ENCODE assay signal across 1 cellular context in genomic region chr20:34634392-34634791, GRCh38.
A peak's percentile ranks its signal among the peaks of the same experiment; 100 is the strongest.
TF ChIP-seq lines count a peak whose summit lies in the region.

No MANE protein-coding gene starts in this region.

TF ChIP-seq in HepG2, 621 proteins besides CTCF, POLR2A, EP300 and RAD21:
- TF ChIP-seq, protein P1, sequence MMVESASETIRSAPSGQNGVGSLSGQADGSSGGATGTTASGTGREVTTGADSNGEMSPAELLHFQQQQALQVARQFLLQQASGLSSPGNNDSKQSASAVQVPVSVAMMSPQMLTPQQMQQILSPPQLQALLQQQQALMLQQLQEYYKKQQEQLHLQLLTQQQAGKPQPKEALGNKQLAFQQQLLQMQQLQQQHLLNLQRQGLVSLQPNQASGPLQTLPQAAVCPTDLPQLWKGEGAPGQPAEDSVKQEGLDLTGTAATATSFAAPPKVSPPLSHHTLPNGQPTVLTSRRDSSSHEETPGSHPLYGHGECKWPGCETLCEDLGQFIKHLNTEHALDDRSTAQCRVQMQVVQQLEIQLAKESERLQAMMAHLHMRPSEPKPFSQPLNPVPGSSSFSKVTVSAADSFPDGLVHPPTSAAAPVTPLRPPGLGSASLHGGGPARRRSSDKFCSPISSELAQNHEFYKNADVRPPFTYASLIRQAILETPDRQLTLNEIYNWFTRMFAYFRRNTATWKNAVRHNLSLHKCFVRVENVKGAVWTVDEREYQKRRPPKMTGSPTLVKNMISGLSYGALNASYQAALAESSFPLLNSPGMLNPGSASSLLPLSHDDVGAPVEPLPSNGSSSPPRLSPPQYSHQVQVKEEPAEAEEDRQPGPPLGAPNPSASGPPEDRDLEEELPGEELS (CRISPR knock-in tag; IDR thresholded peaks at IDR 0.05) = 0 out of 2 replicates have a peak, but pooled peaks have one; percentile 24
- TF ChIP-seq, protein P2, sequence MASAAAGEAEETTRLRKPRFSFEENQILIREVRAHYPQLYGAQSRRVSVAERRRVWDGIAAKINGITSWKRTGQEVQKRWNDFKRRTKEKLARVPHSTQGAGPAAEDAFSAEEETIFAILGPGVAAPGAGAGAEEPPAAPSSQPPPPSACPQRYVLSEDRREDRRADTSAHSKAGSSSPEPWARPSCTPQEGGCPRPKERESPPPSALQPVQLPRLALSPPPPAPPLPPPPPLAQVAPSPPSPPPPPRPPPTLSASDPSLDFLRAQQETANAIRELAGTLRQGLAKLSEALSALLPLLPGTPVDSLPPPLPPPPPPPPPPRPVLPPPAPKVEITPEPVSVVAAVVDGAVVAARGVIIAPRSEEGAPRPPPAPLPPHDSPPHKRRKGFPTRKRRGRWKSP (CRISPR knock-in tag; IDR thresholded peaks at IDR 0.05) = peak; percentile 18; the same call in 1 of the 2 replicates
- TF ChIP-seq CEBPB (IDR thresholded peaks at IDR 0.05; ENCODE audit: borderline replicate concordance, low read depth, low read length) = peak; percentile 89
- TF ChIP-seq CEBPG (CRISPR knock-in tag; IDR thresholded peaks at IDR 0.05) = peak; percentile 81
- TF ChIP-seq MED1 (CRISPR knock-in tag; IDR thresholded peaks at IDR 0.05) = 0 out of 2 replicates have a peak, but pooled peaks have one; percentile 17
- TF ChIP-seq FOXP1 (IDR thresholded peaks at IDR 0.05) = no peak
- peak; percentile 72 for TF ChIP-seq FOXP1 (CRISPR knock-in tag; IDR thresholded peaks at IDR 0.05)
- peak; percentile 73 for TF ChIP-seq HNF4G (IDR thresholded peaks at IDR 0.05; ENCODE audit: borderline replicate concordance, low read depth, low read length)
- TF ChIP-seq HNF4G (CRISPR knock-in tag; IDR thresholded peaks at IDR 0.05; ENCODE audit: borderline replicate concordance, low read depth) = no peak
- no peak for TF ChIP-seq MZF1 (CRISPR knock-in tag; IDR thresholded peaks at IDR 0.05; ENCODE audit: borderline replicate concordance)
- TF ChIP-seq FOXA3 (CRISPR knock-in tag; IDR thresholded peaks at IDR 0.05) = 0 out of 2 replicates have a peak, but pooled peaks have one; percentile 19
- peak; percentile 52; the same call in 1 of the 2 replicates for TF ChIP-seq SOX5 (CRISPR knock-in tag; IDR thresholded peaks at IDR 0.05; ENCODE audit: borderline replicate concordance)
- TF ChIP-seq SOX13 (IDR thresholded peaks at IDR 0.05) = no peak
- TF ChIP-seq SOX13 (CRISPR knock-in tag; conservative IDR thresholded peaks at IDR 0.05 in 1 of 2, IDR thresholded peaks at IDR 0.05 in 1 of 2) = peak in 1 of 2 experiments; percentile 63; a peak in 1 of 4 replicates
- peak; percentile 81 for TF ChIP-seq HNF4A (CRISPR knock-in tag; IDR thresholded peaks at IDR 0.05)
- TF ChIP-seq ZNF264 (CRISPR knock-in tag; IDR thresholded peaks at IDR 0.05) = 0 out of 2 replicates have a peak, but pooled peaks have one; percentile 12
- TF ChIP-seq, protein P3, sequence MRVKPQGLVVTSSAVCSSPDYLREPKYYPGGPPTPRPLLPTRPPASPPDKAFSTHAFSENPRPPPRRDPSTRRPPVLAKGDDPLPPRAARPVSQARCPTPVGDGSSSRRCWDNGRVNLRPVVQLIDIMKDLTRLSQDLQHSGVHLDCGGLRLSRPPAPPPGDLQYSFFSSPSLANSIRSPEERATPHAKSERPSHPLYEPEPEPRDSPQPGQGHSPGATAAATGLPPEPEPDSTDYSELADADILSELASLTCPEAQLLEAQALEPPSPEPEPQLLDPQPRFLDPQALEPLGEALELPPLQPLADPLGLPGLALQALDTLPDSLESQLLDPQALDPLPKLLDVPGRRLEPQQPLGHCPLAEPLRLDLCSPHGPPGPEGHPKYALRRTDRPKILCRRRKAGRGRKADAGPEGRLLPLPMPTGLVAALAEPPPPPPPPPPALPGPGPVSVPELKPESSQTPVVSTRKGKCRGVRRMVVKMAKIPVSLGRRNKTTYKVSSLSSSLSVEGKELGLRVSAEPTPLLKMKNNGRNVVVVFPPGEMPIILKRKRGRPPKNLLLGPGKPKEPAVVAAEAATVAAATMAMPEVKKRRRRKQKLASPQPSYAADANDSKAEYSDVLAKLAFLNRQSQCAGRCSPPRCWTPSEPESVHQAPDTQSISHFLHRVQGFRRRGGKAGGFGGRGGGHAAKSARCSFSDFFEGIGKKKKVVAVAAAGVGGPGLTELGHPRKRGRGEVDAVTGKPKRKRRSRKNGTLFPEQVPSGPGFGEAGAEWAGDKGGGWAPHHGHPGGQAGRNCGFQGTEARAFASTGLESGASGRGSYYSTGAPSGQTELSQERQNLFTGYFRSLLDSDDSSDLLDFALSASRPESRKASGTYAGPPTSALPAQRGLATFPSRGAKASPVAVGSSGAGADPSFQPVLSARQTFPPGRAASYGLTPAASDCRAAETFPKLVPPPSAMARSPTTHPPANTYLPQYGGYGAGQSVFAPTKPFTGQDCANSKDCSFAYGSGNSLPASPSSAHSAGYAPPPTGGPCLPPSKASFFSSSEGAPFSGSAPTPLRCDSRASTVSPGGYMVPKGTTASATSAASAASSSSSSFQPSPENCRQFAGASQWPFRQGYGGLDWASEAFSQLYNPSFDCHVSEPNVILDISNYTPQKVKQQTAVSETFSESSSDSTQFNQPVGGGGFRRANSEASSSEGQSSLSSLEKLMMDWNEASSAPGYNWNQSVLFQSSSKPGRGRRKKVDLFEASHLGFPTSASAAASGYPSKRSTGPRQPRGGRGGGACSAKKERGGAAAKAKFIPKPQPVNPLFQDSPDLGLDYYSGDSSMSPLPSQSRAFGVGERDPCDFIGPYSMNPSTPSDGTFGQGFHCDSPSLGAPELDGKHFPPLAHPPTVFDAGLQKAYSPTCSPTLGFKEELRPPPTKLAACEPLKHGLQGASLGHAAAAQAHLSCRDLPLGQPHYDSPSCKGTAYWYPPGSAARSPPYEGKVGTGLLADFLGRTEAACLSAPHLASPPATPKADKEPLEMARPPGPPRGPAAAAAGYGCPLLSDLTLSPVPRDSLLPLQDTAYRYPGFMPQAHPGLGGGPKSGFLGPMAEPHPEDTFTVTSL (CRISPR knock-in tag; IDR thresholded peaks at IDR 0.05; ENCODE audit: borderline replicate concordance) = peak; percentile 27; the same call in 1 of the 2 replicates
- peak; percentile 74 for TF ChIP-seq ARID5B (CRISPR knock-in tag; IDR thresholded peaks at IDR 0.05)
- no peak for TF ChIP-seq PAX8 (CRISPR knock-in tag; IDR thresholded peaks at IDR 0.05; ENCODE audit: borderline replicate concordance)
- TF ChIP-seq, protein P4, sequence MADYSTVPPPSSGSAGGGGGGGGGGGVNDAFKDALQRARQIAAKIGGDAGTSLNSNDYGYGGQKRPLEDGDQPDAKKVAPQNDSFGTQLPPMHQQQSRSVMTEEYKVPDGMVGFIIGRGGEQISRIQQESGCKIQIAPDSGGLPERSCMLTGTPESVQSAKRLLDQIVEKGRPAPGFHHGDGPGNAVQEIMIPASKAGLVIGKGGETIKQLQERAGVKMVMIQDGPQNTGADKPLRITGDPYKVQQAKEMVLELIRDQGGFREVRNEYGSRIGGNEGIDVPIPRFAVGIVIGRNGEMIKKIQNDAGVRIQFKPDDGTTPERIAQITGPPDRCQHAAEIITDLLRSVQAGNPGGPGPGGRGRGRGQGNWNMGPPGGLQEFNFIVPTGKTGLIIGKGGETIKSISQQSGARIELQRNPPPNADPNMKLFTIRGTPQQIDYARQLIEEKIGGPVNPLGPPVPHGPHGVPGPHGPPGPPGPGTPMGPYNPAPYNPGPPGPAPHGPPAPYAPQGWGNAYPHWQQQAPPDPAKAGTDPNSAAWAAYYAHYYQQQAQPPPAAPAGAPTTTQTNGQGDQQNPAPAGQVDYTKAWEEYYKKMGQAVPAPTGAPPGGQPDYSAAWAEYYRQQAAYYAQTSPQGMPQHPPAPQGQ (CRISPR knock-in tag; IDR thresholded peaks at IDR 0.05; ENCODE audit: borderline replicate concordance) = no peak
- no peak for TF ChIP-seq NR2F2 (IDR thresholded peaks at IDR 0.05; ENCODE audit: borderline replicate concordance, low read depth)
- TF ChIP-seq, protein P5, sequence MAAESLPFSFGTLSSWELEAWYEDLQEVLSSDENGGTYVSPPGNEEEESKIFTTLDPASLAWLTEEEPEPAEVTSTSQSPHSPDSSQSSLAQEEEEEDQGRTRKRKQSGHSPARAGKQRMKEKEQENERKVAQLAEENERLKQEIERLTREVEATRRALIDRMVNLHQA (CRISPR knock-in tag; IDR thresholded peaks at IDR 0.05) = peak; percentile 51; the same call in 1 of the 2 replicates
- TF ChIP-seq NCOR1 (IDR thresholded peaks at IDR 0.05; ENCODE audit: borderline replicate concordance, low read length) = peak; percentile 33; the same call in 1 of the 2 replicates
- 0 out of 2 replicates have a peak, but pooled peaks have one; percentile 0 for TF ChIP-seq ATF1 (CRISPR knock-in tag; IDR thresholded peaks at IDR 0.05)
- peak; percentile 34; the same call in 1 of the 2 replicates for TF ChIP-seq RXRB (CRISPR knock-in tag; IDR thresholded peaks at IDR 0.05; ENCODE audit: borderline replicate concordance)
- TF ChIP-seq ZNF687 (CRISPR knock-in tag; IDR thresholded peaks at IDR 0.05) = no peak
- TF ChIP-seq HMG20A (CRISPR knock-in tag; IDR thresholded peaks at IDR 0.05; ENCODE audit: borderline replicate concordance) = peak; percentile 56; the same call in 1 of the 2 replicates
- no peak for TF ChIP-seq ZNF382 (CRISPR knock-in tag; IDR thresholded peaks at IDR 0.05; ENCODE audit: borderline replicate concordance)
- 0 out of 2 replicates have a peak, but pooled peaks have one; percentile 44 for TF ChIP-seq STAT6 (CRISPR knock-in tag; IDR thresholded peaks at IDR 0.05; ENCODE audit: borderline replicate concordance)
- no peak for TF ChIP-seq FLYWCH1 (CRISPR knock-in tag; IDR thresholded peaks at IDR 0.05)
- TF ChIP-seq SAP130 (CRISPR knock-in tag; IDR thresholded peaks at IDR 0.05; ENCODE audit: low read depth) = 0 out of 2 replicates have a peak, but pooled peaks have one; percentile 16
- TF ChIP-seq ZSCAN9 (CRISPR knock-in tag; IDR thresholded peaks at IDR 0.05; ENCODE audit: borderline replicate concordance) = peak; percentile 16; the same call in 1 of the 2 replicates
- peak; percentile 79 for TF ChIP-seq GFI1 (CRISPR knock-in tag; IDR thresholded peaks at IDR 0.05; ENCODE audit: borderline replicate concordance)
- peak; percentile 90 for TF ChIP-seq GATAD2A (CRISPR knock-in tag; IDR thresholded peaks at IDR 0.05)
- peak; percentile 60 for TF ChIP-seq THAP11 (CRISPR knock-in tag; IDR thresholded peaks at IDR 0.05)
